In the genomic region with DNA sequence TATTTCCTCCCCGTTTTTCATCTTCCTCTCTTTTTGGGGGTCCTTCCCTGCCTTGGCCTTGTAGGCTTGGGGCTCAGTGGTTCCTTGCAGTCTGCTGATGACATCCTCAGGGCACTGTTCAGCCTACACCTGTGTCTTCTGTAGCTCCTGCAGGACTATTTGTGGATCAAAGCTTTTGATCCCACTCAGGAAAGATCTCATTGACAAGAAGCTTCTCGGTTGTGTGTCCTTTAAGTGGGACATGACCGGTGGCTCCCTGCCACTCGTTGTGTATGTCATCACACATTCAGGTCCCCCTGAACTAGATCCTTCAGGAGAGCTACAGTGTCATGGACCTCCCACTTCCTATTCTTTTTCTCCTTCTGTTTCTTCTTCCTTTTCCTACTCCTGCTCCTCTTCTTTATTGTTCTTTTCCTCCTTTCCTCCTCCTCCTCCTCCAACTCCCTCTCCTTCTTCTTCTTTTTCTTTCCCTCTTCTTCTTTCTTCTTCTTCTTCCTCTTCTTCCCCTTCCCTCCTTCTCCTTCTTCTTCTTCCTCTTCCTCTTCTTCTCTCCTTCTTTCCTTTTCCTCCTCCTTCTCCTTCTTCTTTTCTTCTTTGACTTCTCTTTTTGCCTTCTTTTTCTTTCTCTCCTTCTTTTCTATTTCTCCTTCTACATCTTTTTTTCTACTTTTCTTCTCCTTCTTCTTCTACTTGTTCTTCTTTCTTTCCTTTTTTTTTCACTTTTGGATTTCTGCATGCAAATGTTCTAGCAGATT, we compare ENCODE assay signal across 25 cellular contexts.
A peak's percentile ranks its signal among the peaks of the same experiment; 100 is the strongest.
DNase-seq lines count a peak whose midpoint lies in the region; ATAC-seq and TF ChIP-seq lines count a peak whose summit lies in the region.
"Had no signal": no experiment of that assay in that cellular context is flagged by ENCODE, and none has a peak within 500 bp of the region (broad histone marks: within the 10 kb centered on the region; RNA-seq: fewer than 3 reads in every experiment).

No MANE protein-coding gene starts in this region.

- no peak overlapping the region for H3K4me3 Mint-ChIP-seq in activated CD4-positive, alpha-beta T cell treated with anti-CD3 and anti-CD28 coated beads for 36 hours
- H3K4me3 Mint-ChIP-seq in CD8-positive, alpha-beta memory T cell = no peak overlapping the region
- peak overlapping the region; percentile 10 for H3K4me3 Mint-ChIP-seq in central memory CD8-positive, alpha-beta T cell
- peak overlapping the region in 1 of 8 donors; percentile 3 for H3K4me3 Mint-ChIP-seq in naive B cell
- H3K4me3 Mint-ChIP-seq: activated naive CD4-positive, alpha-beta T cell treated with anti-CD3 and anti-CD28 coated beads for 36 hours; activated T-cell treated with anti-CD3 and anti-CD28 coated beads, Interleukin-2, amount 50 U/mL, for 4 hours had no signal

- intact Hi-C loops in activated CD4-positive, alpha-beta T cell treated with anti-CD3 and anti-CD28 coated beads for 36 hours (cut with DNase I, micrococcal nuclease) = no loop called here
- intact Hi-C loops in uterus (cut with DNase I; ENCODE audit: low total_unique reads) = no loop called here

- no peaks in the 10 kb centered on the region for H3K36me3 ChIP-seq in CD8-positive, alpha-beta memory T cell (ENCODE audit: insufficient read depth, low read length)
- no peaks in the 10 kb centered on the region for H3K36me3 ChIP-seq in uterus
- H3K36me3 ChIP-seq: lower lobe of right lung had no signal

- CTCF ChIA-PET in activated CD4-positive, alpha-beta T cell treated with anti-CD3 and anti-CD28 coated beads for 36 hours (lab: Charles Lee) = no interaction called here
- CTCF ChIA-PET in CD8-positive, alpha-beta memory T cell (lab: Charles Lee) = no interaction called here

- H3K27ac ChIP-seq in CD8-positive, alpha-beta memory T cell (ENCODE audit: low read depth, low read length) = no peak overlapping the region
- H3K27ac ChIP-seq in uterus = no peak overlapping the region
- H3K27ac ChIP-seq: A549, lower lobe of right lung, RWPE1 had no signal

- H3K36me3 Mint-ChIP-seq in activated CD4-positive, alpha-beta T cell treated with anti-CD3 and anti-CD28 coated beads for 36 hours (ENCODE audit: low read depth) = peaks cover 8% of the 10 kb centered on the region
- H3K36me3 Mint-ChIP-seq in CD8-positive, alpha-beta memory T cell = peaks cover 0 to 8% (median 4%) of the 10 kb centered on the region in 3 donors
- peaks cover 2% of the 10 kb centered on the region for H3K36me3 Mint-ChIP-seq in central memory CD8-positive, alpha-beta T cell (ENCODE audit: insufficient read depth)
- no peaks in the 10 kb centered on the region for H3K36me3 Mint-ChIP-seq in naive B cell

- POLR2A ChIA-PET in activated CD4-positive, alpha-beta T cell treated with anti-CD3 and anti-CD28 coated beads for 36 hours (lab: Charles Lee) = no interaction called here
- POLR2A ChIA-PET in CD8-positive, alpha-beta memory T cell (lab: Charles Lee) = no interaction called here

- no peak for ATAC-seq in activated CD4-positive, alpha-beta T cell treated with anti-CD3 and anti-CD28 coated beads for 36 hours
- ATAC-seq in central memory CD8-positive, alpha-beta T cell (replicated peaks; ENCODE audit: extremely low read depth, poor library complexity, severe bottlenecking) = no peak
- ATAC-seq in naive B cell (ENCODE audit: low read depth in 2 of 2) = no peak
- no peak for ATAC-seq in left lobe of liver
- ATAC-seq: A549; activated T-cell treated with anti-CD3 and anti-CD28 coated beads, Interleukin-2, amount 50 U/mL, for 4 hours; HCT116; HepG2 had no signal

- no peak overlapping the region for H3K4me3 ChIP-seq in CD8-positive, alpha-beta memory T cell (ENCODE audit: low read length)
- no peak overlapping the region for H3K4me3 ChIP-seq in uterus
- H3K4me3 ChIP-seq: A549, dorsolateral prefrontal cortex, lower lobe of right lung had no signal

- no peaks in the 10 kb centered on the region for H3K27me3 Mint-ChIP-seq in activated CD4-positive, alpha-beta T cell treated with anti-CD3 and anti-CD28 coated beads for 36 hours
- no peaks in the 10 kb centered on the region for H3K27me3 Mint-ChIP-seq in CD8-positive, alpha-beta memory T cell
- H3K27me3 Mint-ChIP-seq in central memory CD8-positive, alpha-beta T cell = no peaks in the 10 kb centered on the region
- H3K27me3 Mint-ChIP-seq in naive B cell = no peaks in the 10 kb centered on the region

- DNase-seq in activated CD4-positive, alpha-beta T cell treated with anti-CD3 and anti-CD28 coated beads for 36 hours = no peak
- no peak for DNase-seq in activated CD4-positive, alpha-beta T cell treated with anti-CD3 and anti-CD28 coated beads for 48 hours
- no peak for DNase-seq in CD8-positive, alpha-beta memory T cell
- no peak for DNase-seq in central memory CD8-positive, alpha-beta T cell (ENCODE audit: low spot score in 2 of 2)
- no peak for DNase-seq in naive B cell
- DNase-seq in left lobe of liver (ENCODE audit: low spot score) = no peak
- DNase-seq in GM13976 (ENCODE audit: low spot score) = no peak
- DNase-seq in uterus = no peak
- DNase-seq: activated CD8-positive, alpha-beta memory T cell treated with anti-CD3 and anti-CD28 coated beads for 24 hours; activated naive CD4-positive, alpha-beta T cell treated with anti-CD3 and anti-CD28 coated beads for 36 hours; activated T-cell treated with anti-CD3 and anti-CD28 coated beads, Interleukin-2, amount 50 U/mL, for 4 hours; aorta; caudate nucleus; lower lobe of right lung; NCI-H1105; NCI-H1930; NCI-H226; NCI-H774; nucleus accumbens; stimulated activated CD8-positive, alpha-beta memory T cell treated with anti-CD3 and anti-CD28 coated beads, Interleukin-4, amount 100 ng/mL, for 48 hours had no signal

- no peaks in the 10 kb centered on the region for H3K9me3 ChIP-seq in CD8-positive, alpha-beta memory T cell (ENCODE audit: low read length)
- H3K9me3 ChIP-seq in uterus = no peaks in the 10 kb centered on the region
- H3K9me3 ChIP-seq: A549, lower lobe of right lung had no signal

- peaks cover 38% of the 10 kb centered on the region for H3K4me1 ChIP-seq in CD8-positive, alpha-beta memory T cell (ENCODE audit: insufficient read depth, low read length)
- H3K4me1 ChIP-seq in uterus = no peaks in the 10 kb centered on the region
- H3K4me1 ChIP-seq: A549 had no signal

- TF ChIP-seq CTCF in GM13976 (IDR thresholded peaks at IDR 0.05; ENCODE audit: borderline replicate concordance, control extremely low read depth, extremely low read depth, insufficient read depth, missing control alignments) = no peak
- TF ChIP-seq CTCF in uterus (IDR thresholded peaks at IDR 0.05) = no peak

- H3K27me3 ChIP-seq in CD8-positive, alpha-beta memory T cell (ENCODE audit: insufficient read depth, low read length, poor library complexity, severe bottlenecking) = no peaks in the 10 kb centered on the region
- no peaks in the 10 kb centered on the region for H3K27me3 ChIP-seq in uterus
- H3K27me3 ChIP-seq: dorsolateral prefrontal cortex had no signal

- peaks cover 62% of the 10 kb centered on the region for H3K4me1 Mint-ChIP-seq in activated CD4-positive, alpha-beta T cell treated with anti-CD3 and anti-CD28 coated beads for 36 hours
- H3K4me1 Mint-ChIP-seq in CD8-positive, alpha-beta memory T cell = peaks cover 41 to 71% (median 68%) of the 10 kb centered on the region in 3 donors
- H3K4me1 Mint-ChIP-seq in central memory CD8-positive, alpha-beta T cell = peaks cover 57% of the 10 kb centered on the region
- H3K4me1 Mint-ChIP-seq in naive B cell = peaks cover 36 to 53% (median 48%) of the 10 kb centered on the region in 3 donors

- TF ChIP-seq POLR2A in uterus (IDR thresholded peaks at IDR 0.05) = no peak

- in situ Hi-C loops in GM13976 (cut with MboI; ENCODE audit: low sequenced_read_pairs, unreplicated experiment) = loop anchor here (25.0 kb wide), 2 partner anchors 190 to 1115 kb away; partner anchors contain the start of genes SPIN3 and ZXDA

- H3K9me3 Mint-ChIP-seq in activated CD4-positive, alpha-beta T cell treated with anti-CD3 and anti-CD28 coated beads for 36 hours (ENCODE audit: low read depth) = no peaks in the 10 kb centered on the region
- no peaks in the 10 kb centered on the region for H3K9me3 Mint-ChIP-seq in CD8-positive, alpha-beta memory T cell
- no peaks in the 10 kb centered on the region for H3K9me3 Mint-ChIP-seq in central memory CD8-positive, alpha-beta T cell
- H3K9me3 Mint-ChIP-seq in naive B cell = no peaks in the 10 kb centered on the region
- H3K9me3 Mint-ChIP-seq: activated naive CD4-positive, alpha-beta T cell treated with anti-CD3 and anti-CD28 coated beads for 36 hours; activated T-cell treated with anti-CD3 and anti-CD28 coated beads, Interleukin-2, amount 50 U/mL, for 4 hours had no signal

- H3K27ac Mint-ChIP-seq in activated CD4-positive, alpha-beta T cell treated with anti-CD3 and anti-CD28 coated beads for 36 hours = peak overlapping the region; percentile 55
- peak overlapping the region in 7 of 8 donors; percentile 20 to 86 (median 84) for H3K27ac Mint-ChIP-seq in CD8-positive, alpha-beta memory T cell
- peak overlapping the region; percentile 95 for H3K27ac Mint-ChIP-seq in central memory CD8-positive, alpha-beta T cell (ENCODE audit: low read depth)
- peak overlapping the region in 5 of 6 donors; percentile 37 to 98 (median 88) for H3K27ac Mint-ChIP-seq in naive B cell
